In genomic region chr1:54996869-54997710, GRCh38 we compare ENCODE assay signal across 10 cellular contexts. TPM values are rescaled to one million over a fixed set of nuclear protein-coding genes. Genes with fewer than 3 reads are reported as not detected.
DNase-seq lines count a peak whose midpoint lies in the region; FAIRE-seq and TF ChIP-seq lines count a peak whose summit lies in the region.
"Had no signal": no experiment of that assay in that cellular context is flagged by ENCODE, and none has a peak within 500 bp of the region (broad histone marks: within the 10 kb centered on the region; RNA-seq: fewer than 3 reads in every experiment).

No MANE protein-coding gene starts in this region.

- no peak overlapping the region for H3K23ac ChIP-seq in trophoblast cell (ENCODE audit: low read length)

- H3K27me3 ChIP-seq in trophoblast cell (ENCODE audit: insufficient read depth, low read length) (no peaks in the 10 kb centered on the region), A673 (replicated peaks; ENCODE audit: insufficient read depth, low read depth, low read length, poor library complexity) (peaks cover 14% of the 10 kb centered on the region)

- H3K14ac ChIP-seq in trophoblast cell (ENCODE audit: low read length) = no peak overlapping the region

- no peak overlapping the region for H4K91ac ChIP-seq in trophoblast cell (ENCODE audit: low read depth, low read length)

- POLR2A ChIA-PET in A673 (lab: Charles Lee; ENCODE audit: low non-redundant PET) = no interaction called here

- peaks cover 11 to 14% of the 10 kb centered on the region in 2 experiments for H3K4me1 ChIP-seq in trophoblast cell (ENCODE audit: control insufficient read depth in 1 of 2, insufficient read depth in 2 of 2, low read length in 2 of 2)
- H3K4me1 ChIP-seq in A673 (ENCODE audit: insufficient read depth, low read length, poor library complexity, severe bottlenecking) = peaks cover 8% of the 10 kb centered on the region

- no peak overlapping the region for H2AK5ac ChIP-seq in trophoblast cell (ENCODE audit: low read length)

- peak overlapping the region; percentile 77 for H2AFZ ChIP-seq in trophoblast cell (ENCODE audit: insufficient read depth, low read length, poor library complexity)

- H3K79me1 ChIP-seq in trophoblast cell (ENCODE audit: low read length) = peaks cover 2% of the 10 kb centered on the region

- no peak overlapping the region for H2BK5ac ChIP-seq in trophoblast cell (ENCODE audit: low read depth, low read length, poor library complexity)

- no peaks in the 10 kb centered on the region for H3K36me3 ChIP-seq in trophoblast cell (ENCODE audit: control insufficient read depth in 1 of 2, insufficient read depth in 2 of 2, low read length in 2 of 2)
- H3K36me3 ChIP-seq in A673 (ENCODE audit: insufficient read depth, low read length, poor library complexity, severe bottlenecking) = no peaks in the 10 kb centered on the region

- no peaks in the 10 kb centered on the region for H3K79me2 ChIP-seq in trophoblast cell (ENCODE audit: control insufficient read depth, insufficient read depth, low read length, poor library complexity)

- intact Hi-C loops in A673 (cut with micrococcal nuclease; ENCODE audit: unreplicated experiment) = loop anchor here (1.0 kb wide), 2 partner anchors 47 to 52 kb away; no protein-coding TSS in a partner anchor

- H2BK12ac ChIP-seq in trophoblast cell (ENCODE audit: low read length) = no peak overlapping the region

- H3K18ac ChIP-seq in trophoblast cell (ENCODE audit: low read length) = no peak overlapping the region

- CTCF ChIA-PET in A673 (lab: Charles Lee) = interaction anchor here (0.6 to 3.2 kb wide), 4 partner anchors 19 to 525 kb away, joined by 3 to 28 read pairs (median 12); no protein-coding TSS in a partner anchor

- WGBS in trophoblast cell (ENCODE audit: extremely low coverage, insufficient coverage, insufficient read length) = no CpG with 5 or more reads among the region's 46 CpGs

- H3K9ac ChIP-seq in trophoblast cell (ENCODE audit: low read length) = no peak overlapping the region

- peak overlapping the region; percentile 54 for H3K4me2 ChIP-seq in trophoblast cell (ENCODE audit: low read length)

- no TSS peak for BruUV-seq in A673 (replicated peaks; lab: Mats Ljungman, UMichigan)

- H2BK120ac ChIP-seq in trophoblast cell (ENCODE audit: insufficient read depth, low read length, poor library complexity) = no peak overlapping the region

- H3K4me3 ChIP-seq in WI38 (ENCODE audit: low read depth, low read length) = peak overlapping the region; percentile 8; the same call in 1 of the 2 replicates
- H3K4me3 ChIP-seq in fibroblast of the aortic adventitia (ENCODE audit: low read depth, low read length) = no peak overlapping the region
- no peak overlapping the region for H3K4me3 ChIP-seq in trophoblast cell (ENCODE audit: low read depth, low read length)
- no peak overlapping the region for H3K4me3 ChIP-seq in A673 (ENCODE audit: low read depth, low read length, poor library complexity, severe bottlenecking)

- no peak for FAIRE-seq in GM12892 (lab: Jason Lieb, UNC)

- H3K4ac ChIP-seq in trophoblast cell (ENCODE audit: low read depth, low read length) = no peak overlapping the region

- no peak overlapping the region for H3K27ac ChIP-seq in trophoblast cell (ENCODE audit: low read depth, low read length)
- no peak overlapping the region for H3K27ac ChIP-seq in A673 (ENCODE audit: low read depth, low read length, poor library complexity, severe bottlenecking)
- H3K27ac ChIP-seq: epithelial cell of prostate had no signal

- H3K9me3 ChIP-seq in trophoblast cell (ENCODE audit: insufficient read depth, low read depth, low read length) (peaks cover 1% of the 10 kb centered on the region), A673 (ENCODE audit: low read depth, low read length, poor library complexity, severe bottlenecking) (no peaks in the 10 kb centered on the region)

- TF ChIP-seq CTCF in GM13976 (IDR thresholded peaks at IDR 0.05; ENCODE audit: borderline replicate concordance, control extremely low read depth, extremely low read depth, insufficient read depth, missing control alignments) (no peak), WI38 (IDR thresholded peaks at IDR 0.05; ENCODE audit: low read depth, low read length) (no peak), fibroblast of the aortic adventitia (IDR thresholded peaks at IDR 0.05; ENCODE audit: insufficient read depth, low read length) (no peak), A673 (conservative IDR thresholded peaks at IDR 0.05; ENCODE audit: low read depth, low read length) (no peak)

- in situ Hi-C loops in GM13976 (cut with MboI; ENCODE audit: low sequenced_read_pairs, unreplicated experiment) = loop anchor here (5.0 kb wide), 1 partner anchor 45 kb away; no protein-coding TSS in a partner anchor

- no peak overlapping the region for H4K8ac ChIP-seq in trophoblast cell (ENCODE audit: low read depth, low read length)

- H4K12ac ChIP-seq in trophoblast cell (ENCODE audit: low read depth, low read length) = no peak overlapping the region

- DNase-seq in GM13976 (ENCODE audit: low spot score) = peak; percentile 53
- peak; percentile 1 for DNase-seq in fibroblast of the aortic adventitia (ENCODE audit: low read depth)
- DNase-seq in trophoblast cell = no peak
- no peak for DNase-seq in GM12892 (ENCODE audit: insufficient read length)
- no peak for DNase-seq in NK-92 (lab: John Stamatoyannopoulos, UW; ENCODE audit: unreplicated experiment)
- DNase-seq in A673 (ENCODE audit: low spot score) = no peak
- DNase-seq: NCI-H524 treated with DMSO at 0.1 percent for 48 hours had no signal

- no peak for TF ChIP-seq POLR2A in GM12892 (IDR thresholded peaks at IDR 0.05; ENCODE audit: low read depth, low read length)

RNA-seq across cellular contexts. Expression of gene BSND, which starts 1.6 kb away (rescaled TPM):
- not detected in 2 replicates for total RNA-seq in fibroblast of the aortic adventitia (ENCODE audit: low replicate concordance)
- polyA plus RNA-seq in trophoblast cell (2013) = 0.01 TPM in 2 replicates
- not detected for polyA plus RNA-seq in GM12892 (2012; ENCODE audit: missing spikeins)
- total RNA-seq in A673 (2021) = not detected in 2 replicates
- total RNA-seq: myocyte had no signal

RNA-seq across cellular contexts. Expression of gene TMEM61, which starts 16.7 kb away (rescaled TPM):
- 0.18 TPM in 1 of 2 replicates, not detected in the other for total RNA-seq in fibroblast of the aortic adventitia (ENCODE audit: low replicate concordance)
- polyA plus RNA-seq in trophoblast cell (2013) = 0.18 and 0.19 TPM in 2 replicates
- not detected for polyA plus RNA-seq in GM12892 (2012; ENCODE audit: missing spikeins)
- total RNA-seq in A673 (2021) = not detected in 2 replicates
- total RNA-seq: myocyte had no signal

RNA-seq across cellular contexts. Expression of gene PCSK9, which starts 42.3 kb away (rescaled TPM):
- total RNA-seq in fibroblast of the aortic adventitia (ENCODE audit: low replicate concordance) (1.1 and 2.5 TPM in 2 replicates), A673 (2021) (38.9 and 41.9 TPM in 2 replicates)
- 0.19 TPM in 2 replicates for polyA plus RNA-seq in trophoblast cell (2013)
- polyA plus RNA-seq in GM12892 (2012; ENCODE audit: missing spikeins) = not detected

Comparison
In these comparisons a context has a peak if more than half of its experiments do, and no peak if none do; other contexts are left out.
1. DNase-seq: peak in GM13976 (single experiment) and fibroblast of the aortic adventitia (single experiment); none in trophoblast cell (0 of 2), GM12892 (single experiment), NK-92 (single experiment) and A673 (single experiment).
2. RNA of gene PCSK9, which starts 42.3 kb away (total RNA-seq): 38.9 to 41.9 TPM in A673; 1.1 to 2.5 TPM in fibroblast of the aortic adventitia; every median in the first group is over 10 times any median in the second.